1 cellular context compared by ENCODE assay signal in the genomic region with DNA sequence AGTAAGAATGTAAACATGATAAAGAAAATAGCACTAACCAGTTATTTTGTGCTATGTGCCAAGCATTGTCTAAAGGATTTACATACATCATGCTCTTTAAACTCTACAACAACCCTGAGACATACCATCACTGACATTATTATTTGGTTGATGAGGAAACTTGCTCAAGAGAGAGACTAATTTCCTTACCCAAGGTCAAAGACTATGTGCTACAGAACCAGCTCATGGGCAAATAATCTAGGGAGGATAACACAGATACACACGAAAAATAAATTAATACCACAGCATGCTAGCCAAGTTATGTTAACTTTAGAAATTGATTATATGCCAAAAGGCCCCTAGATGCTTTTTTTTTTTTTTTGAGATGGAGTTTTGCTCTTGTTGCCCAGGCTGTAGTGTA.
TF ChIP-seq lines count a peak whose summit lies in the region.

No MANE protein-coding gene starts in this region.

TF ChIP-seq in GM23338, 12 proteins besides CTCF, POLR2A, EP300 and RAD21 (continued from another document):
- TF ChIP-seq, protein P1, sequence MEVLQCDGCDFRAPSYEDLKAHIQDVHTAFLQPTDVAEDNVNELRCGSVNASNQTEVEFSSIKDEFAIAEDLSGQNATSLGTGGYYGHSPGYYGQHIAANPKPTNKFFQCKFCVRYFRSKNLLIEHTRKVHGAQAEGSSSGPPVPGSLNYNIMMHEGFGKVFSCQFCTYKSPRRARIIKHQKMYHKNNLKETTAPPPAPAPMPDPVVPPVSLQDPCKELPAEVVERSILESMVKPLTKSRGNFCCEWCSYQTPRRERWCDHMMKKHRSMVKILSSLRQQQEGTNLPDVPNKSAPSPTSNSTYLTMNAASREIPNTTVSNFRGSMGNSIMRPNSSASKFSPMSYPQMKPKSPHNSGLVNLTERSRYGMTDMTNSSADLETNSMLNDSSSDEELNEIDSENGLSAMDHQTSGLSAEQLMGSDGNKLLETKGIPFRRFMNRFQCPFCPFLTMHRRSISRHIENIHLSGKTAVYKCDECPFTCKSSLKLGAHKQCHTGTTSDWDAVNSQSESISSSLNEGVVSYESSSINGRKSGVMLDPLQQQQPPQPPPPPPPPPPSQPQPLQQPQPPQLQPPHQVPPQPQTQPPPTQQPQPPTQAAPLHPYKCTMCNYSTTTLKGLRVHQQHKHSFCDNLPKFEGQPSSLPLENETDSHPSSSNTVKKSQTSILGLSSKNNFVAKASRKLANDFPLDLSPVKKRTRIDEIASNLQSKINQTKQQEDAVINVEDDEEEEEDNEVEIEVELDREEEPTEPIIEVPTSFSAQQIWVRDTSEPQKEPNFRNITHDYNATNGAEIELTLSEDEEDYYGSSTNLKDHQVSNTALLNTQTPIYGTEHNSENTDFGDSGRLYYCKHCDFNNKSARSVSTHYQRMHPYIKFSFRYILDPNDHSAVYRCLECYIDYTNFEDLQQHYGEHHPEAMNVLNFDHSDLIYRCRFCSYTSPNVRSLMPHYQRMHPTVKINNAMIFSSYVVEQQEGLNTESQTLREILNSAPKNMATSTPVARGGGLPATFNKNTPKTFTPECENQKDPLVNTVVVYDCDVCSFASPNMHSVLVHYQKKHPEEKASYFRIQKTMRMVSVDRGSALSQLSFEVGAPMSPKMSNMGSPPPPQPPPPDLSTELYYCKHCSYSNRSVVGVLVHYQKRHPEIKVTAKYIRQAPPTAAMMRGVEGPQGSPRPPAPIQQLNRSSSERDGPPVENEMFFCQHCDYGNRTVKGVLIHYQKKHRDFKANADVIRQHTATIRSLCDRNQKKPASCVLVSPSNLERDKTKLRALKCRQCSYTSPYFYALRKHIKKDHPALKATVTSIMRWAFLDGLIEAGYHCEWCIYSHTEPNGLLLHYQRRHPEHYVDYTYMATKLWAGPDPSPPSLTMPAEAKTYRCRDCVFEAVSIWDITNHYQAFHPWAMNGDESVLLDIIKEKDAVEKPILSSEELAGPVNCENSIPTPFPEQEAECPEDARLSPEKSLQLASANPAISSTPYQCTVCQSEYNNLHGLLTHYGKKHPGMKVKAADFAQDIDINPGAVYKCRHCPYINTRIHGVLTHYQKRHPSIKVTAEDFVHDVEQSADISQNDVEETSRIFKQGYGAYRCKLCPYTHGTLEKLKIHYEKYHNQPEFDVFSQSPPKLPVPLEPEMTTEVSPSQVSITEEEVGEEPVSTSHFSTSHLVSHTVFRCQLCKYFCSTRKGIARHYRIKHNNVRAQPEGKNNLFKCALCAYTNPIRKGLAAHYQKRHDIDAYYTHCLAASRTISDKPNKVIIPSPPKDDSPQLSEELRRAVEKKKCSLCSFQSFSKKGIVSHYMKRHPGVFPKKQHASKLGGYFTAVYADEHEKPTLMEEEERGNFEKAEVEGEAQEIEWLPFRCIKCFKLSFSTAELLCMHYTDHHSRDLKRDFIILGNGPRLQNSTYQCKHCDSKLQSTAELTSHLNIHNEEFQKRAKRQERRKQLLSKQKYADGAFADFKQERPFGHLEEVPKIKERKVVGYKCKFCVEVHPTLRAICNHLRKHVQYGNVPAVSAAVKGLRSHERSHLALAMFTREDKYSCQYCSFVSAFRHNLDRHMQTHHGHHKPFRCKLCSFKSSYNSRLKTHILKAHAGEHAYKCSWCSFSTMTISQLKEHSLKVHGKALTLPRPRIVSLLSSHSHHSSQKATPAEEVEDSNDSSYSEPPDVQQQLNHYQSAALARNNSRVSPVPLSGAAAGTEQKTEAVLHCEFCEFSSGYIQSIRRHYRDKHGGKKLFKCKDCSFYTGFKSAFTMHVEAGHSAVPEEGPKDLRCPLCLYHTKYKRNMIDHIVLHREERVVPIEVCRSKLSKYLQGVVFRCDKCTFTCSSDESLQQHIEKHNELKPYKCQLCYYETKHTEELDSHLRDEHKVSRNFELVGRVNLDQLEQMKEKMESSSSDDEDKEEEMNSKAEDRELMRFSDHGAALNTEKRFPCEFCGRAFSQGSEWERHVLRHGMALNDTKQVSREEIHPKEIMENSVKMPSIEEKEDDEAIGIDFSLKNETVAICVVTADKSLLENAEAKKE (CRISPR knock-in tag; IDR thresholded peaks at IDR 0.05): no peak
- TF ChIP-seq, protein P2, sequence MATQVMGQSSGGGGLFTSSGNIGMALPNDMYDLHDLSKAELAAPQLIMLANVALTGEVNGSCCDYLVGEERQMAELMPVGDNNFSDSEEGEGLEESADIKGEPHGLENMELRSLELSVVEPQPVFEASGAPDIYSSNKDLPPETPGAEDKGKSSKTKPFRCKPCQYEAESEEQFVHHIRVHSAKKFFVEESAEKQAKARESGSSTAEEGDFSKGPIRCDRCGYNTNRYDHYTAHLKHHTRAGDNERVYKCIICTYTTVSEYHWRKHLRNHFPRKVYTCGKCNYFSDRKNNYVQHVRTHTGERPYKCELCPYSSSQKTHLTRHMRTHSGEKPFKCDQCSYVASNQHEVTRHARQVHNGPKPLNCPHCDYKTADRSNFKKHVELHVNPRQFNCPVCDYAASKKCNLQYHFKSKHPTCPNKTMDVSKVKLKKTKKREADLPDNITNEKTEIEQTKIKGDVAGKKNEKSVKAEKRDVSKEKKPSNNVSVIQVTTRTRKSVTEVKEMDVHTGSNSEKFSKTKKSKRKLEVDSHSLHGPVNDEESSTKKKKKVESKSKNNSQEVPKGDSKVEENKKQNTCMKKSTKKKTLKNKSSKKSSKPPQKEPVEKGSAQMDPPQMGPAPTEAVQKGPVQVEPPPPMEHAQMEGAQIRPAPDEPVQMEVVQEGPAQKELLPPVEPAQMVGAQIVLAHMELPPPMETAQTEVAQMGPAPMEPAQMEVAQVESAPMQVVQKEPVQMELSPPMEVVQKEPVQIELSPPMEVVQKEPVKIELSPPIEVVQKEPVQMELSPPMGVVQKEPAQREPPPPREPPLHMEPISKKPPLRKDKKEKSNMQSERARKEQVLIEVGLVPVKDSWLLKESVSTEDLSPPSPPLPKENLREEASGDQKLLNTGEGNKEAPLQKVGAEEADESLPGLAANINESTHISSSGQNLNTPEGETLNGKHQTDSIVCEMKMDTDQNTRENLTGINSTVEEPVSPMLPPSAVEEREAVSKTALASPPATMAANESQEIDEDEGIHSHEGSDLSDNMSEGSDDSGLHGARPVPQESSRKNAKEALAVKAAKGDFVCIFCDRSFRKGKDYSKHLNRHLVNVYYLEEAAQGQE (IDR thresholded peaks at IDR 0.05; ENCODE audit: unreplicated experiment): no peak
- no peak for TF ChIP-seq EZH2 (IDR thresholded peaks at IDR 0.05; ENCODE audit: low read depth, unreplicated experiment)
- TF ChIP-seq CREB1 (CRISPR knock-in tag; IDR thresholded peaks at IDR 0.05; ENCODE audit: low read depth): no peak
- TF ChIP-seq ZNF114 (CRISPR knock-in tag; IDR thresholded peaks at IDR 0.05): no peak
- TF ChIP-seq ZNF331 (CRISPR knock-in tag; IDR thresholded peaks at IDR 0.05; ENCODE audit: low read depth): no peak
- TF ChIP-seq STAT1 (IDR thresholded peaks at IDR 0.05; ENCODE audit: unreplicated experiment): no peak
- TF ChIP-seq POLR2AphosphoS5 (IDR thresholded peaks at IDR 0.05; ENCODE audit: low read depth): no peak
